ENCODE assay signal across 8 cellular contexts in the genomic region with DNA sequence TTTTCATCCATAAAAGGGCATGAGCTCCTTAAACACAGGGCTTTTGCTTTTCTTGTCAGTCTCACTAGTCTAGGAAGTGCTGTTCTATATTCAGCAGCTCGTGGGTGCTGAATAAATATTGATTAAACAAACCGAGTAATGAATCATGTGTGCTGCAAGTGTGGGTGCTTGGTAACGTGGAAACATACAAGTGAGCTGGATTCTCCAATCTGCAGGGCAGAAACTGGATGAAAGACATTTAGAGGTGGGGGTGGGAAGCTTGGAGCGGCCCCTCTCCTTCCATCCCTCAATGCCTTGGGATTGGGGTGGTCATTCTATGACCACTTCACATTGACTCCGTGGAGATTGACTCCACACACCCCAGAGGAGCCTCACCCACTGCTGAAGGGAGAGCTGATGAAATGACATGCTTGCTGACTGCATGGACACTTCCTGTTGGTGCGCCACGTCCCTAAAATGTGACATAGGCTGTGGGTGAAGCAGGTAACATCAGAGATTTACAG.
A peak's percentile ranks its signal among the peaks of the same experiment; 100 is the strongest.
DNase-seq lines count a peak whose midpoint lies in the region; ATAC-seq and TF ChIP-seq lines count a peak whose summit lies in the region.

No MANE protein-coding gene starts in this region.

- H3K79me2 ChIP-seq in DND-41 (ENCODE audit: insufficient read depth, low read length), result no peaks in the 10 kb centered on the region

- no peak overlapping the region for H3K27ac ChIP-seq in DND-41 (ENCODE audit: low read length)

- no peak overlapping the region for H3K4me2 ChIP-seq in DND-41 (ENCODE audit: insufficient read depth, low read length)

- no peak overlapping the region for H2AFZ ChIP-seq in DND-41 (ENCODE audit: low read depth, low read length)

- no peaks in the 10 kb centered on the region for H3K9me3 ChIP-seq in DND-41 (ENCODE audit: insufficient read depth, low read length, severe bottlenecking)

- no peak for TF ChIP-seq CTCF in DND-41 (IDR thresholded peaks at IDR 0.05; ENCODE audit: borderline replicate concordance, extremely low read depth, low read length, poor library complexity, severe bottlenecking)

- peaks cover 62% of the 10 kb centered on the region for H3K36me3 ChIP-seq in DND-41 (ENCODE audit: insufficient read depth, low read length)

- H3K4me3 ChIP-seq in DND-41 (ENCODE audit: low read depth in 1 of 2, low read length in 2 of 2), result no peak overlapping the region

- no peaks in the 10 kb centered on the region for H3K4me1 ChIP-seq in DND-41 (ENCODE audit: insufficient read depth, low read length)

- DNase-seq in DND-41 (no peak), dermis blood vessel endothelial cell (peak; percentile 54), NCI-H526 treated with DMSO at 0.1 percent for 48 hours (lab: John Stamatoyannopoulos, UW) (no peak), iPS-NIHi11 (ENCODE audit: low spot score) (no peak), A172 (ENCODE audit: low spot score) (no peak)
- peak; percentile 42 for DNase-seq in stimulated activated CD4-positive, alpha-beta T cell treated with anti-CD3 and anti-CD28 coated beads, Interleukin-2, amount 100 ng/mL, for 4 hours (ENCODE audit: low read depth)

- H3K9ac ChIP-seq in DND-41 (ENCODE audit: low read depth, low read length), result no peak overlapping the region

- H3K27me3 ChIP-seq in DND-41 (ENCODE audit: insufficient read depth, low read length, poor library complexity), result no peaks in the 10 kb centered on the region

- no peaks in the 10 kb centered on the region; the same call in 1 of the 2 replicates for H4K20me1 ChIP-seq in DND-41 (ENCODE audit: insufficient read depth, low read length)

- ATAC-seq in DND-41 (ENCODE audit: insufficient read depth, low read depth) (peak; percentile 35; the same call in 1 of the 3 replicates), GM21619 (IDR thresholded peaks at IDR 0.05; ENCODE audit: unreplicated experiment) (no peak)
- peak; percentile 68 to 70 for ATAC-seq in activated CD4-positive, CD25-positive, alpha-beta regulatory T cell treated with anti-CD3 and anti-CD28 coated beads, Interleukin-2, amount 50 U/mL, for 24 hours

Comparison
In these comparisons a context has a peak if more than half of its experiments do, and no peak if none do; other contexts are left out.
1. DNase-seq: peak in dermis blood vessel endothelial cell (single experiment) and stimulated activated CD4-positive, alpha-beta T cell treated with anti-CD3 and anti-CD28 coated beads, Interleukin-2, amount 100 ng/mL, for 4 hours (single experiment); none in DND-41 (single experiment), NCI-H526 treated with DMSO at 0.1 percent for 48 hours (single experiment), iPS-NIHi11 (single experiment) and A172 (single experiment).